In genomic region chr13:42247883-42248282, GRCh38 we compare ENCODE assay signal across 1 cellular context.
TF ChIP-seq lines count a peak whose summit lies in the region.

No MANE protein-coding gene starts in this region.

TF ChIP-seq in GM23338, 12 proteins besides CTCF, POLR2A, EP300 and RAD21 (continued from another document):
- TF ChIP-seq ZNF331 (CRISPR knock-in tag; IDR thresholded peaks at IDR 0.05; ENCODE audit: low read depth) (no peak), EZH2phosphoT487 (IDR thresholded peaks at IDR 0.05; ENCODE audit: unreplicated experiment) (no peak), REST (IDR thresholded peaks at IDR 0.05; ENCODE audit: unreplicated experiment) (no peak), ZNF114 (CRISPR knock-in tag; IDR thresholded peaks at IDR 0.05) (no peak)
